In the genomic region with DNA sequence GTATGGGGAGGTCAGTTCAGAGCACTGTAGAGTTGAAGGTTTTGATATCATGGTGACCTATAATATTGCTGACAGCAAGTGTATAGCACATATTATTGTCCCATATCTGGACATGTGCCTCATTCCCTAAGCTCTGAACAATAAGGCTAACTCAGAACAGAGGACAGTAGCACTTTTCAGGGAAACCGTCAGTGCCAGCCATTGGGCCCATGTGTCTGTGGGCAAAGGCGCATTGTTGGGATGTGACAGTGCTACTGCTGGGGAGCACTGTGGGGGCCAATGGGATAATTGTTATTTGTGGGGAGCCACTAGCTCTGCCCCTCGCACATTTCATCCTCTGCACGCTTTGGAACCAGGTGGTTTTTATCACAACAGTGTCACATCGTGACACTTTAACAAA, we compare ENCODE assay signal across 20 cellular contexts.
DNase-seq lines count a peak whose midpoint lies in the region; ATAC-seq and TF ChIP-seq lines count a peak whose summit lies in the region.
"Had no signal": no experiment of that assay in that cellular context is flagged by ENCODE, and none has a peak within 500 bp of the region (broad histone marks: within the 10 kb centered on the region; RNA-seq: fewer than 3 reads in every experiment).

No MANE protein-coding gene starts in this region.

- no peak overlapping the region for H2BK20ac ChIP-seq in H9 (ENCODE audit: low read depth, low read length, poor library complexity, severe bottlenecking)

- H2BK15ac ChIP-seq in H9 (ENCODE audit: low read depth, low read length): no peak overlapping the region

- peaks cover 1 to 6% (median 3%) of the 10 kb centered on the region in 3 experiments; a peak in 3 of 7 replicates for H3K36me3 Mint-ChIP-seq in H9 (ENCODE audit: insufficient read depth in 1 of 3, low read depth in 3 of 3)
- H3K36me3 Mint-ChIP-seq: CD4-positive, CD25-positive, alpha-beta regulatory T cell had no signal

- no peak overlapping the region for H4K8ac ChIP-seq in H9 (replicated peaks; ENCODE audit: insufficient read length, low read depth, low read length)

- no peaks in the 10 kb centered on the region for H3K79me1 ChIP-seq in H9 (ENCODE audit: insufficient read depth, low read depth, low read length, poor library complexity, severe bottlenecking)

- H3K9ac ChIP-seq in H9 (ENCODE audit: extremely low read depth, insufficient read length, low read length): no peak overlapping the region

- POLR2A ChIA-PET in A673 (lab: Charles Lee; ENCODE audit: low non-redundant PET): no interaction called here

- no peaks in the 10 kb centered on the region for H3K9me3 Mint-ChIP-seq in H9
- H3K9me3 Mint-ChIP-seq: HFFc6 had no signal

- H3K36me3 ChIP-seq in lower lobe of right lung (no peaks in the 10 kb centered on the region), A673 (ENCODE audit: insufficient read depth, low read length, poor library complexity, severe bottlenecking) (no peaks in the 10 kb centered on the region)
- H3K36me3 ChIP-seq: Peyer's patch had no signal

- H4K91ac ChIP-seq in H9 (ENCODE audit: insufficient read length, low read depth, low read length): no peak overlapping the region

- BruUV-seq in A673 (replicated peaks; lab: Mats Ljungman, UMichigan): no TSS peak

- H3K18ac ChIP-seq in H9 (ENCODE audit: insufficient read length, low read depth, low read length): no peak overlapping the region

- H3K9me3 ChIP-seq in H9 (ENCODE audit: control insufficient read depth, low read depth, low read length): no peaks in the 10 kb centered on the region
- H3K9me3 ChIP-seq in lower lobe of right lung: no peaks in the 10 kb centered on the region
- H3K9me3 ChIP-seq in A673 (ENCODE audit: low read depth, low read length, poor library complexity, severe bottlenecking): no peaks in the 10 kb centered on the region
- H3K9me3 ChIP-seq: Peyer's patch had no signal

- H2BK12ac ChIP-seq in H9 (ENCODE audit: insufficient read length, low read depth, low read length): no peak overlapping the region

- no peak overlapping the region for H3K4ac ChIP-seq in H9 (ENCODE audit: low read depth, low read length)

- no peaks in the 10 kb centered on the region for H3K27me3 Mint-ChIP-seq in H9 (ENCODE audit: low read depth)
- H3K27me3 Mint-ChIP-seq: CD4-positive, CD25-positive, alpha-beta regulatory T cell had no signal

- H3K4me1 ChIP-seq in H9 (ENCODE audit: insufficient read depth, low read length) (no peaks in the 10 kb centered on the region), lower lobe of right lung (peaks cover 11% of the 10 kb centered on the region), A673 (ENCODE audit: insufficient read depth, low read length, poor library complexity, severe bottlenecking) (peaks cover 5% of the 10 kb centered on the region)

- TF ChIP-seq CTCF in H9 (conservative IDR thresholded peaks at IDR 0.05): no peak
- TF ChIP-seq CTCF in dorsolateral prefrontal cortex (IDR thresholded peaks at IDR 0.05 in 54 of 56, conservative IDR thresholded peaks at IDR 0.05 in 2 of 56; ENCODE audit: low read depth in 1 of 56, partially characterized antibody in 56 of 56): peak in 4 of 56 donors; percentile 13 to 31 (median 19)
- TF ChIP-seq CTCF in lower lobe of right lung (IDR thresholded peaks at IDR 0.05): no peak
- no peak for TF ChIP-seq CTCF in A673 (conservative IDR thresholded peaks at IDR 0.05; ENCODE audit: low read depth, low read length)

- no peak overlapping the region for H3K23ac ChIP-seq in H9 (ENCODE audit: insufficient read length, low read depth, low read length)

- H3K4me3 ChIP-seq in dorsolateral prefrontal cortex (peak overlapping the region in 10 of 59 donors; percentile 3 to 37 (median 30)), lower lobe of right lung (no peak overlapping the region), A673 (ENCODE audit: low read depth, low read length, poor library complexity, severe bottlenecking) (no peak overlapping the region)
- H3K4me3 ChIP-seq: Peyer's patch had no signal

- intact Hi-C loops in dorsolateral prefrontal cortex (cut with DNase I): no loop called here
- intact Hi-C loops in lower lobe of right lung (cut with DNase I): no loop called here
- intact Hi-C loops in A673 (cut with micrococcal nuclease; ENCODE audit: unreplicated experiment): no loop called here

- no peaks in the 10 kb centered on the region for H3K23me2 ChIP-seq in H9 (ENCODE audit: insufficient read length, low read depth, low read length, poor library complexity, severe bottlenecking)

- CTCF ChIA-PET in A673 (lab: Charles Lee): no interaction called here

- peaks cover 0 to 4% of the 10 kb centered on the region in 2 experiments; a peak in 1 of 4 replicates for H3K4me1 Mint-ChIP-seq in H9

- no peak for DNase-seq in H9
- peak; percentile 7 to 90 (median 77) for DNase-seq in dorsolateral prefrontal cortex
- DNase-seq in midbrain (lab: John Stamatoyannopoulos, UW): peak; percentile 89
- peak; percentile 83 for DNase-seq in putamen (ENCODE audit: low spot score)
- DNase-seq in NCI-H345 treated with DMSO at 0.1 percent for 48 hours (lab: John Stamatoyannopoulos, UW; ENCODE audit: unreplicated experiment): no peak
- DNase-seq in lower lobe of right lung: no peak
- DNase-seq in kidney glomerular epithelial cell (lab: John Stamatoyannopoulos, UW): no peak
- DNase-seq in A673 (ENCODE audit: low spot score): no peak
- DNase-seq: ACHN; AML-193; CD4-positive, CD25-positive, alpha-beta regulatory T cell; EL; HFFc6; KG1; NCI-H1436; NCI-H2029; NCI-H524; Peyer's patch had no signal

- H3K56ac ChIP-seq in H9 (ENCODE audit: insufficient read length, low read depth, low read length): peak overlapping the region; percentile 79

- H3K27ac ChIP-seq in H9 (ENCODE audit: insufficient read length, low read depth, low read length): no peak overlapping the region
- H3K27ac ChIP-seq in dorsolateral prefrontal cortex: peak overlapping the region in 57 of 59 donors; percentile 13 to 96 (median 83)
- H3K27ac ChIP-seq in lower lobe of right lung: no peak overlapping the region
- no peak overlapping the region for H3K27ac ChIP-seq in A673 (ENCODE audit: low read depth, low read length, poor library complexity, severe bottlenecking)
- H3K27ac ChIP-seq: Peyer's patch had no signal

- no peaks in the 10 kb centered on the region for H4K20me1 ChIP-seq in H9 (ENCODE audit: control insufficient read depth, insufficient read depth, insufficient read length)

- H3K14ac ChIP-seq in H9 (ENCODE audit: insufficient read depth, low read length): no peak overlapping the region

- ATAC-seq in lower lobe of right lung: no peak
- ATAC-seq: HepG2, Right ventricle myocardium inferior had no signal

- H3K27ac Mint-ChIP-seq in H9: no peak overlapping the region
- H3K27ac Mint-ChIP-seq: CD4-positive, CD25-positive, alpha-beta regulatory T cell; HFFc6 had no signal

- H3K79me2 ChIP-seq in H9 (ENCODE audit: insufficient read depth, low read length): no peaks in the 10 kb centered on the region

- no peak overlapping the region for H2BK5ac ChIP-seq in H9 (ENCODE audit: insufficient read length, low read length)

- no peak overlapping the region for H4K5ac ChIP-seq in H9 (ENCODE audit: insufficient read length, low read depth, low read length)

- WGBS in H9 (ENCODE audit: extremely low coverage, insufficient read length, low lambda C conversion rate): no CpG with 5 or more reads among the region's 5 CpGs

- no peak overlapping the region for H3K4me2 ChIP-seq in H9 (ENCODE audit: insufficient read depth, insufficient read length, low read length)

- H3T11ph ChIP-seq in H9 (ENCODE audit: low read length): no peak overlapping the region

- H2AFZ ChIP-seq in H9 (ENCODE audit: low read length): no peak overlapping the region

- no peak overlapping the region for H2AK5ac ChIP-seq in H9 (ENCODE audit: insufficient read length, low read length)

- no peak overlapping the region for H3K4me3 Mint-ChIP-seq in H9
- H3K4me3 Mint-ChIP-seq: HFFc6 had no signal

- H3K27me3 ChIP-seq in H9 (ENCODE audit: insufficient read depth, low read length) (no peaks in the 10 kb centered on the region; the same call in 1 of the 2 replicates), dorsolateral prefrontal cortex (no peaks in the 10 kb centered on the region), lower lobe of right lung (ENCODE audit: low read depth) (no peaks in the 10 kb centered on the region), A673 (replicated peaks; ENCODE audit: insufficient read depth, low read depth, low read length, poor library complexity) (no peaks in the 10 kb centered on the region)
- H3K27me3 ChIP-seq: Peyer's patch had no signal

- H2BK120ac ChIP-seq in H9 (ENCODE audit: low read depth, low read length, poor library complexity, severe bottlenecking): no peak overlapping the region

Comparison
In these comparisons a context has a peak if more than half of its experiments do, and no peak if none do; other contexts are left out.
1. DNase-seq: peak in dorsolateral prefrontal cortex (10 of 10), midbrain (single experiment) and putamen (single experiment); none in H9 (single experiment), NCI-H345 treated with DMSO at 0.1 percent for 48 hours (single experiment), lower lobe of right lung (single experiment), kidney glomerular epithelial cell (single experiment) and A673 (single experiment).
2. H3K27ac ChIP-seq: peak in dorsolateral prefrontal cortex (57 of 59); none in H9 (single experiment), lower lobe of right lung (single experiment) and A673 (single experiment).